ENCODE assay signal across 10 cellular contexts in the genomic region with DNA sequence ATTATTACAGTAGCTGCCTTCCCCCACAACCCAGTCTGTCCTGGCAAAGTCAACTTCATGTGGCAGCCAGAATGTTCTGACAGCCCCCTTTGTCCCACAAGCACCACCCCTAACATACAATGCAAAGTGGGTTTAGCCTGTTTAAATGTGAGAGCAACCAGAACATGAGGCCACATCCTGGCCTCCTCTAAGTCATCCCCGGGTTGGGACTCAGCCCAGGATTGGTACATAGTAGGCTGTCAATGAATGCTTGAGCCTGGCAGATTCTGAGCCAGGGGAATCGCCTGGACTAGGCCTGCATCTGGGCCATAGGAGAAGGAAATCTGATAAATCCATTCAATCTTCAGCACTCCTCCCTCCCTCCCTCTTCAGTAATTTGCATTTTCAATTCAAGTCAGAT. TPM values are rescaled to one million over a fixed set of nuclear protein-coding genes. Genes with fewer than 3 reads are reported as not detected.
DNase-seq lines count a peak whose midpoint lies in the region; ATAC-seq and TF ChIP-seq lines count a peak whose summit lies in the region.
"Had no signal": no experiment of that assay in that cellular context is flagged by ENCODE, and none has a peak within 500 bp of the region (broad histone marks: within the 10 kb centered on the region; RNA-seq: fewer than 3 reads in every experiment).

No MANE protein-coding gene starts in this region.

- intact Hi-C loops in esophagus squamous epithelium (cut with DNase I), result no loop called here

- H3K36me3 Mint-ChIP-seq in activated T-cell treated with anti-CD3 and anti-CD28 coated beads, Interleukin-2, amount 50 U/mL, for 72 hours (ENCODE audit: insufficient read depth in 2 of 2), result peaks cover 0 to 3% of the 10 kb centered on the region in 2 donors
- no peaks in the 10 kb centered on the region for H3K36me3 Mint-ChIP-seq in activated T-cell treated with anti-CD3 and anti-CD28 coated beads, Interleukin-2, amount 50 U/mL, for 4 hours (ENCODE audit: insufficient read depth)
- peaks cover 2% of the 10 kb centered on the region for H3K36me3 Mint-ChIP-seq in T-helper 1 cell treated with Interleukin-12 subunit alpha and Interleukin-12 subunit beta and Interleukin-4 antibody, amounts not matched to agents 30 μg/mL and 1 μg/mL, for 36 hours (ENCODE audit: low read depth)

- no peaks in the 10 kb centered on the region for H3K9me3 Mint-ChIP-seq in activated T-cell treated with anti-CD3 and anti-CD28 coated beads, Interleukin-2, amount 50 U/mL, for 72 hours
- no peaks in the 10 kb centered on the region for H3K9me3 Mint-ChIP-seq in activated T-cell treated with anti-CD3 and anti-CD28 coated beads, Interleukin-2, amount 50 U/mL, for 4 hours
- no peaks in the 10 kb centered on the region for H3K9me3 Mint-ChIP-seq in T-helper 1 cell treated with Interleukin-12 subunit alpha and Interleukin-12 subunit beta and Interleukin-4 antibody, amounts not matched to agents 30 μg/mL and 1 μg/mL, for 36 hours
- no peaks in the 10 kb centered on the region for H3K9me3 Mint-ChIP-seq in stimulated activated naive CD8-positive, alpha-beta T cell treated with anti-CD3 and anti-CD28 coated beads, Interleukin-15, amount 100 ng/mL, for 72 hours

- H3K27ac Mint-ChIP-seq in activated T-cell treated with anti-CD3 and anti-CD28 coated beads, Interleukin-2, amount 50 U/mL, for 72 hours, result peak overlapping the region; percentile 17
- H3K27ac Mint-ChIP-seq in T-helper 1 cell treated with Interleukin-12 subunit alpha and Interleukin-12 subunit beta and Interleukin-4 antibody, amounts not matched to agents 30 μg/mL and 1 μg/mL, for 36 hours, result peak overlapping the region; percentile 95
- H3K27ac Mint-ChIP-seq in stimulated activated naive CD8-positive, alpha-beta T cell treated with anti-CD3 and anti-CD28 coated beads, Interleukin-15, amount 100 ng/mL, for 72 hours, result peak overlapping the region in 1 of 2 donors; percentile 96

- H3K27me3 Mint-ChIP-seq in activated T-cell treated with anti-CD3 and anti-CD28 coated beads, Interleukin-2, amount 50 U/mL, for 72 hours (ENCODE audit: low read depth), result no peaks in the 10 kb centered on the region
- peaks cover 3% of the 10 kb centered on the region for H3K27me3 Mint-ChIP-seq in activated T-cell treated with anti-CD3 and anti-CD28 coated beads, Interleukin-2, amount 50 U/mL, for 4 hours (ENCODE audit: low read depth)
- no peaks in the 10 kb centered on the region for H3K27me3 Mint-ChIP-seq in T-helper 1 cell treated with Interleukin-12 subunit alpha and Interleukin-12 subunit beta and Interleukin-4 antibody, amounts not matched to agents 30 μg/mL and 1 μg/mL, for 36 hours (ENCODE audit: low read depth)
- peaks cover 23% of the 10 kb centered on the region for H3K27me3 Mint-ChIP-seq in stimulated activated naive CD8-positive, alpha-beta T cell treated with anti-CD3 and anti-CD28 coated beads, Interleukin-15, amount 100 ng/mL, for 72 hours

- peak in 1 of 2 donors; percentile 4 for ATAC-seq in activated T-cell treated with anti-CD3 and anti-CD28 coated beads, Interleukin-2, amount 50 U/mL, for 72 hours (replicated peaks in 1 of 2)
- ATAC-seq in activated T-cell treated with anti-CD3 and anti-CD28 coated beads, Interleukin-2, amount 50 U/mL, for 4 hours, result no peak
- peak; percentile 3 for ATAC-seq in stimulated activated naive CD8-positive, alpha-beta T cell treated with anti-CD3 and anti-CD28 coated beads, Interleukin-15, amount 100 ng/mL, for 72 hours

- no peaks in the 10 kb centered on the region for H3K27me3 ChIP-seq in esophagus squamous epithelium
- H3K27me3 ChIP-seq: suprapubic skin had no signal

- H3K36me3 ChIP-seq in esophagus squamous epithelium, result no peaks in the 10 kb centered on the region
- H3K36me3 ChIP-seq: left ventricle myocardium inferior, suprapubic skin had no signal

- H3K4me1 ChIP-seq in esophagus squamous epithelium, result peaks cover 26 to 77% (median 58%) of the 10 kb centered on the region in 3 donors

- H3K4me1 Mint-ChIP-seq in activated T-cell treated with anti-CD3 and anti-CD28 coated beads, Interleukin-2, amount 50 U/mL, for 72 hours (ENCODE audit: low read depth), result peaks cover 59% of the 10 kb centered on the region
- peaks cover 16% of the 10 kb centered on the region for H3K4me1 Mint-ChIP-seq in activated T-cell treated with anti-CD3 and anti-CD28 coated beads, Interleukin-2, amount 50 U/mL, for 4 hours (ENCODE audit: low read depth)
- H3K4me1 Mint-ChIP-seq in T-helper 1 cell treated with Interleukin-12 subunit alpha and Interleukin-12 subunit beta and Interleukin-4 antibody, amounts not matched to agents 30 μg/mL and 1 μg/mL, for 36 hours (ENCODE audit: low read depth), result peaks cover 55% of the 10 kb centered on the region
- H3K4me1 Mint-ChIP-seq in stimulated activated naive CD8-positive, alpha-beta T cell treated with anti-CD3 and anti-CD28 coated beads, Interleukin-15, amount 100 ng/mL, for 72 hours, result peaks cover 46% of the 10 kb centered on the region

- peak overlapping the region; percentile 46 to 67 (median 60) for H3K27ac ChIP-seq in esophagus squamous epithelium
- H3K27ac ChIP-seq: left ventricle myocardium inferior, suprapubic skin had no signal

- DNase-seq in activated T-cell treated with anti-CD3 and anti-CD28 coated beads, Interleukin-2, amount 50 U/mL, for 72 hours, result no peak
- DNase-seq in activated T-cell treated with anti-CD3 and anti-CD28 coated beads, Interleukin-2, amount 50 U/mL, for 4 hours, result no peak
- no peak for DNase-seq in esophagus squamous epithelium (lab: John Stamatoyannopoulos, UW)
- DNase-seq in stimulated activated naive CD8-positive, alpha-beta T cell treated with anti-CD3 and anti-CD28 coated beads, Interleukin-15, amount 100 ng/mL, for 72 hours, result no peak
- no peak for DNase-seq in dermis blood vessel endothelial cell
- DNase-seq in hypothalamus (lab: John Stamatoyannopoulos, UW), result no peak
- DNase-seq in GM19238 (ENCODE audit: insufficient read length, low spot score), result no peak
- DNase-seq: left ventricle myocardium inferior had no signal

- TF ChIP-seq POLR2A in esophagus squamous epithelium (IDR thresholded peaks at IDR 0.05), result no peak

- TF ChIP-seq CTCF in esophagus squamous epithelium (IDR thresholded peaks at IDR 0.05), result no peak

- WGBS in esophagus squamous epithelium, 2 donors, result 50 to 53% methylated on average over 2 of the region's 2 CpGs

- H3K9me3 ChIP-seq in esophagus squamous epithelium, result no peaks in the 10 kb centered on the region
- H3K9me3 ChIP-seq: left ventricle myocardium inferior, suprapubic skin had no signal

- H3K4me3 ChIP-seq in esophagus squamous epithelium, result no peak overlapping the region
- H3K4me3 ChIP-seq: left ventricle myocardium inferior, suprapubic skin had no signal

- H3K4me3 Mint-ChIP-seq in activated T-cell treated with anti-CD3 and anti-CD28 coated beads, Interleukin-2, amount 50 U/mL, for 72 hours, result peak overlapping the region; percentile 67 to 80
- H3K4me3 Mint-ChIP-seq in activated T-cell treated with anti-CD3 and anti-CD28 coated beads, Interleukin-2, amount 50 U/mL, for 4 hours, result no peak overlapping the region
- peak overlapping the region; percentile 59 for H3K4me3 Mint-ChIP-seq in T-helper 1 cell treated with Interleukin-12 subunit alpha and Interleukin-12 subunit beta and Interleukin-4 antibody, amounts not matched to agents 30 μg/mL and 1 μg/mL, for 36 hours
- H3K4me3 Mint-ChIP-seq in stimulated activated naive CD8-positive, alpha-beta T cell treated with anti-CD3 and anti-CD28 coated beads, Interleukin-15, amount 100 ng/mL, for 72 hours, result peak overlapping the region; percentile 64 to 66

RNA-seq across cellular contexts. Expression of a gene that starts 4.3 kb away (rescaled TPM):
- 10 to 100 TPM; 16.6 to 16.9 TPM for total RNA-seq in activated T-cell treated with anti-CD3 and anti-CD28 coated beads, Interleukin-2, amount 50 U/mL, for 72 hours
- total RNA-seq in activated T-cell treated with anti-CD3 and anti-CD28 coated beads, Interleukin-2, amount 50 U/mL, for 4 hours, result 10 to 100 TPM in 1 of 3 donors, 1 to 10 TPM in 2; 9.2 to 10.2 (median 9.4) TPM
- total RNA-seq in esophagus squamous epithelium, result 10 to 100 TPM; 44.4 to 86.3 (median 77.0) TPM
- 116 and 190 TPM in 2 replicates for total RNA-seq in dermis blood vessel endothelial cell

RNA-seq across cellular contexts. Expression of a gene that starts 43.5 kb away (rescaled TPM):
- total RNA-seq in activated T-cell treated with anti-CD3 and anti-CD28 coated beads, Interleukin-2, amount 50 U/mL, for 72 hours, result 10 to 100 TPM; 26.6 to 34.6 TPM
- 10 to 100 TPM in 1 of 3 donors, 1 to 10 TPM in 2; 8.8 to 11.7 (median 9.2) TPM for total RNA-seq in activated T-cell treated with anti-CD3 and anti-CD28 coated beads, Interleukin-2, amount 50 U/mL, for 4 hours
- total RNA-seq in esophagus squamous epithelium, result 10 to 100 TPM in 3 of 4 donors, 1 to 10 TPM in 1; 5.2 to 20.2 (median 12.8) TPM
- total RNA-seq in dermis blood vessel endothelial cell, result 12.3 and 20.8 TPM in 2 replicates

RNA-seq across cellular contexts. Expression of a gene that starts 56.6 kb away (rescaled TPM):
- total RNA-seq in activated T-cell treated with anti-CD3 and anti-CD28 coated beads, Interleukin-2, amount 50 U/mL, for 72 hours, result under 1 TPM in 1 of 2 donors, not detected in 1; 0.12 TPM
- under 1 TPM; 0.08 to 0.47 (median 0.25) TPM for total RNA-seq in activated T-cell treated with anti-CD3 and anti-CD28 coated beads, Interleukin-2, amount 50 U/mL, for 4 hours
- total RNA-seq in esophagus squamous epithelium (1 to 10 TPM in 3 of 4 donors, under 1 TPM in 1; 0.76 to 2.0 (median 1.4) TPM), dermis blood vessel endothelial cell (not detected in 2 replicates)
- total RNA-seq: left ventricle myocardium inferior had no signal
